Comparison of ENCODE assay signal across 2 cellular contexts in the genomic region with DNA sequence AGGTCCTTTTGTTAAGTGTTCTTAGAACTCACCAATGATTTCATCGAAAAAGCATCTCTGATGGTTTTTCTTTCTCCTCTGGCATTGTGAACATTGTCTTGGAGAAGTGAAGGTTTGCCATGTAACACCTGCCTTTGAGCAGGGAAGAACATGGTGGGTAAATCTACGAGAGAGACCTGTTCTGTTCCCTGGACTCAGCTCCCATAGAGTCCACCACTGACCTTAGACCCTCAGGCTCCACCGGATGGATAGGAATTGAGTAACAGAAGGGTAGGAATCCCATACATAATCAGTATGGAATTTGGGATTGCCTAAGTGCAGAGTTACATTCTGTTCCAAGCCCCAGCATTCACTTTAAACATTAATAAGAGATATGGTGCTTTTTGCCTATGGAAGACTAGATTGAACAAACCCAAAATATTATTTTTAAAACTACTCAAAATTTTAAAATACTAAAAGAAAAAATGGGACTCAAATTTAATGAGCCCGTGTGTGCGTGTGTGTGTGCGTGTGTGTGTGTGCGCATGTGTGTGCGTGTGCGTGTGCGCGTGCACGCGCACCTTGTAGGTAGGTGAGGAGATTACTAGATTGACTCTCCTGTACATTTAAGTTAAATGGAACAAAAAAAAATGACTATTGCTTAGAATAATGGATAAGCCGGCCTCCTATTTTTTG.
TF ChIP-seq lines count a peak whose summit lies in the region.

No MANE protein-coding gene starts in this region.

TF ChIP-seq in HEK293, 187 proteins besides CTCF, POLR2A, EP300 and RAD21 (continued from another document):
- TF ChIP-seq, protein P1, sequence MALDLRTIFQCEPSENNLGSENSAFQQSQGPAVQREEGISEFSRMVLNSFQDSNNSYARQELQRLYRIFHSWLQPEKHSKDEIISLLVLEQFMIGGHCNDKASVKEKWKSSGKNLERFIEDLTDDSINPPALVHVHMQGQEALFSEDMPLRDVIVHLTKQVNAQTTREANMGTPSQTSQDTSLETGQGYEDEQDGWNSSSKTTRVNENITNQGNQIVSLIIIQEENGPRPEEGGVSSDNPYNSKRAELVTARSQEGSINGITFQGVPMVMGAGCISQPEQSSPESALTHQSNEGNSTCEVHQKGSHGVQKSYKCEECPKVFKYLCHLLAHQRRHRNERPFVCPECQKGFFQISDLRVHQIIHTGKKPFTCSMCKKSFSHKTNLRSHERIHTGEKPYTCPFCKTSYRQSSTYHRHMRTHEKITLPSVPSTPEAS (tag by site-specific recombination; IDR thresholded peaks at IDR 0.05) = peak; percentile 53
- TF ChIP-seq HOXD13 (CRISPR knock-in tag; IDR thresholded peaks at IDR 0.05; ENCODE audit: borderline replicate concordance) (no peak), ZSCAN30 (tag by site-specific recombination; IDR thresholded peaks at IDR 0.05) (no peak), TRIM28 (IDR thresholded peaks at IDR 0.05; ENCODE audit: borderline replicate concordance, low read length) (no peak), ZNF174 (tag by site-specific recombination; IDR thresholded peaks at IDR 0.05) (no peak)
- TF ChIP-seq, protein P2, sequence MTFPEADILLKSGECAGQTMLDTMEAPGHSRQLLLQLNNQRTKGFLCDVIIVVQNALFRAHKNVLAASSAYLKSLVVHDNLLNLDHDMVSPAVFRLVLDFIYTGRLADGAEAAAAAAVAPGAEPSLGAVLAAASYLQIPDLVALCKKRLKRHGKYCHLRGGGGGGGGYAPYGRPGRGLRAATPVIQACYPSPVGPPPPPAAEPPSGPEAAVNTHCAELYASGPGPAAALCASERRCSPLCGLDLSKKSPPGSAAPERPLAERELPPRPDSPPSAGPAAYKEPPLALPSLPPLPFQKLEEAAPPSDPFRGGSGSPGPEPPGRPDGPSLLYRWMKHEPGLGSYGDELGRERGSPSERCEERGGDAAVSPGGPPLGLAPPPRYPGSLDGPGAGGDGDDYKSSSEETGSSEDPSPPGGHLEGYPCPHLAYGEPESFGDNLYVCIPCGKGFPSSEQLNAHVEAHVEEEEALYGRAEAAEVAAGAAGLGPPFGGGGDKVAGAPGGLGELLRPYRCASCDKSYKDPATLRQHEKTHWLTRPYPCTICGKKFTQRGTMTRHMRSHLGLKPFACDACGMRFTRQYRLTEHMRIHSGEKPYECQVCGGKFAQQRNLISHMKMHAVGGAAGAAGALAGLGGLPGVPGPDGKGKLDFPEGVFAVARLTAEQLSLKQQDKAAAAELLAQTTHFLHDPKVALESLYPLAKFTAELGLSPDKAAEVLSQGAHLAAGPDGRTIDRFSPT (tag by site-specific recombination; IDR thresholded peaks at IDR 0.05) = no peak

TF ChIP-seq in WTC11, 78 proteins besides CTCF, POLR2A, EP300 and RAD21 (continued from another document):
- TF ChIP-seq, protein P3, sequence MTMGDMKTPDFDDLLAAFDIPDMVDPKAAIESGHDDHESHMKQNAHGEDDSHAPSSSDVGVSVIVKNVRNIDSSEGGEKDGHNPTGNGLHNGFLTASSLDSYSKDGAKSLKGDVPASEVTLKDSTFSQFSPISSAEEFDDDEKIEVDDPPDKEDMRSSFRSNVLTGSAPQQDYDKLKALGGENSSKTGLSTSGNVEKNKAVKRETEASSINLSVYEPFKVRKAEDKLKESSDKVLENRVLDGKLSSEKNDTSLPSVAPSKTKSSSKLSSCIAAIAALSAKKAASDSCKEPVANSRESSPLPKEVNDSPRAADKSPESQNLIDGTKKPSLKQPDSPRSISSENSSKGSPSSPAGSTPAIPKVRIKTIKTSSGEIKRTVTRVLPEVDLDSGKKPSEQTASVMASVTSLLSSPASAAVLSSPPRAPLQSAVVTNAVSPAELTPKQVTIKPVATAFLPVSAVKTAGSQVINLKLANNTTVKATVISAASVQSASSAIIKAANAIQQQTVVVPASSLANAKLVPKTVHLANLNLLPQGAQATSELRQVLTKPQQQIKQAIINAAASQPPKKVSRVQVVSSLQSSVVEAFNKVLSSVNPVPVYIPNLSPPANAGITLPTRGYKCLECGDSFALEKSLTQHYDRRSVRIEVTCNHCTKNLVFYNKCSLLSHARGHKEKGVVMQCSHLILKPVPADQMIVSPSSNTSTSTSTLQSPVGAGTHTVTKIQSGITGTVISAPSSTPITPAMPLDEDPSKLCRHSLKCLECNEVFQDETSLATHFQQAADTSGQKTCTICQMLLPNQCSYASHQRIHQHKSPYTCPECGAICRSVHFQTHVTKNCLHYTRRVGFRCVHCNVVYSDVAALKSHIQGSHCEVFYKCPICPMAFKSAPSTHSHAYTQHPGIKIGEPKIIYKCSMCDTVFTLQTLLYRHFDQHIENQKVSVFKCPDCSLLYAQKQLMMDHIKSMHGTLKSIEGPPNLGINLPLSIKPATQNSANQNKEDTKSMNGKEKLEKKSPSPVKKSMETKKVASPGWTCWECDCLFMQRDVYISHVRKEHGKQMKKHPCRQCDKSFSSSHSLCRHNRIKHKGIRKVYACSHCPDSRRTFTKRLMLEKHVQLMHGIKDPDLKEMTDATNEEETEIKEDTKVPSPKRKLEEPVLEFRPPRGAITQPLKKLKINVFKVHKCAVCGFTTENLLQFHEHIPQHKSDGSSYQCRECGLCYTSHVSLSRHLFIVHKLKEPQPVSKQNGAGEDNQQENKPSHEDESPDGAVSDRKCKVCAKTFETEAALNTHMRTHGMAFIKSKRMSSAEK (CRISPR knock-in tag; IDR thresholded peaks at IDR 0.05; ENCODE audit: borderline replicate concordance) = no peak
- no peak for TF ChIP-seq ATF1 (CRISPR knock-in tag; IDR thresholded peaks at IDR 0.05)
- TF ChIP-seq KAT7 (CRISPR knock-in tag; IDR thresholded peaks at IDR 0.05; ENCODE audit: borderline replicate concordance) = no peak
- TF ChIP-seq, protein P4, sequence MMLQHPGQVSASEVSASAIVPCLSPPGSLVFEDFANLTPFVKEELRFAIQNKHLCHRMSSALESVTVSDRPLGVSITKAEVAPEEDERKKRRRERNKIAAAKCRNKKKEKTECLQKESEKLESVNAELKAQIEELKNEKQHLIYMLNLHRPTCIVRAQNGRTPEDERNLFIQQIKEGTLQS (CRISPR knock-in tag; conservative IDR thresholded peaks at IDR 0.05) = no peak
- TF ChIP-seq ZNF219 (CRISPR knock-in tag; IDR thresholded peaks at IDR 0.05; ENCODE audit: borderline replicate concordance) = no peak
- TF ChIP-seq FOXJ3 (CRISPR knock-in tag; IDR thresholded peaks at IDR 0.05; ENCODE audit: borderline replicate concordance) = no peak
- TF ChIP-seq SP1 (CRISPR knock-in tag; conservative IDR thresholded peaks at IDR 0.05) = no peak
- TF ChIP-seq, protein P5, sequence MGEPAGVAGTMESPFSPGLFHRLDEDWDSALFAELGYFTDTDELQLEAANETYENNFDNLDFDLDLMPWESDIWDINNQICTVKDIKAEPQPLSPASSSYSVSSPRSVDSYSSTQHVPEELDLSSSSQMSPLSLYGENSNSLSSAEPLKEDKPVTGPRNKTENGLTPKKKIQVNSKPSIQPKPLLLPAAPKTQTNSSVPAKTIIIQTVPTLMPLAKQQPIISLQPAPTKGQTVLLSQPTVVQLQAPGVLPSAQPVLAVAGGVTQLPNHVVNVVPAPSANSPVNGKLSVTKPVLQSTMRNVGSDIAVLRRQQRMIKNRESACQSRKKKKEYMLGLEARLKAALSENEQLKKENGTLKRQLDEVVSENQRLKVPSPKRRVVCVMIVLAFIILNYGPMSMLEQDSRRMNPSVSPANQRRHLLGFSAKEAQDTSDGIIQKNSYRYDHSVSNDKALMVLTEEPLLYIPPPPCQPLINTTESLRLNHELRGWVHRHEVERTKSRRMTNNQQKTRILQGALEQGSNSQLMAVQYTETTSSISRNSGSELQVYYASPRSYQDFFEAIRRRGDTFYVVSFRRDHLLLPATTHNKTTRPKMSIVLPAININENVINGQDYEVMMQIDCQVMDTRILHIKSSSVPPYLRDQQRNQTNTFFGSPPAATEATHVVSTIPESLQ (CRISPR knock-in tag; IDR thresholded peaks at IDR 0.05) = no peak
- TF ChIP-seq ZBTB21 (CRISPR knock-in tag; IDR thresholded peaks at IDR 0.05; ENCODE audit: borderline replicate concordance) = no peak
- no peak for TF ChIP-seq NFE2L1 (CRISPR knock-in tag; IDR thresholded peaks at IDR 0.05)
- TF ChIP-seq, protein P6, sequence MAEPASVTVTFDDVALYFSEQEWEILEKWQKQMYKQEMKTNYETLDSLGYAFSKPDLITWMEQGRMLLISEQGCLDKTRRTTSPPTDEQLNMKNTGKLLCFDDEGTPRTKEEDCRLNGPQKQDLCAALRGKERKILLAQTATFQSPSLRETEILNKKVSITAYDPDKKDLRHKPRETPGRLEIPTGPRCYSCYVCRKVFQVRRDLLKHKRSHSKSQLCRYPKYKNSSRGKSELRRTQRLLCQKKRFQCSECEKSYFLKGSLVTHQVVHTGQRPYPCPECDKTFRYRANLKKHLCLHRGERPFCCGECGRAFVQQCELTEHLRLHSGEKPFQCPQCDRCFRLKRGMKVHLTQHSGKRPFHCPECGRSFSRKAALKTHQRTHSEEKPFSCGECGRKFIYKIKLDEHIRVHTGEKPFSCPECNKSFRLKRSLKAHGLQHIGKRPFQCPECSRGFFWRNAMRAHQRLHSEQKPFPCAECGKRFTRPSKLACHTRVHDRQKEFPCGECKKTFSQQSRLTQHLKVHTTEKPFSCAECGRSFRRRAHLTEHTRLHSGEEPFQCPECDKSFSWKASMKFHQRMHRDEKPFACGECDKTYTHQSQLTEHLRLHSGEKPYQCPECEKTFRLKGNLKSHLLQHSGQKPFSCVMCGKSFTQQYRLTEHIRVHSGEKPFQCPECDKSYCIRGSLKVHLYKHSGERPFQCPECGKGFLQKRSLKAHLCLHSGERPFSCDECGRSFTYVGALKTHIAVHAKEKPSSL (CRISPR knock-in tag; conservative IDR thresholded peaks at IDR 0.05) = no peak
- TF ChIP-seq, protein P7, sequence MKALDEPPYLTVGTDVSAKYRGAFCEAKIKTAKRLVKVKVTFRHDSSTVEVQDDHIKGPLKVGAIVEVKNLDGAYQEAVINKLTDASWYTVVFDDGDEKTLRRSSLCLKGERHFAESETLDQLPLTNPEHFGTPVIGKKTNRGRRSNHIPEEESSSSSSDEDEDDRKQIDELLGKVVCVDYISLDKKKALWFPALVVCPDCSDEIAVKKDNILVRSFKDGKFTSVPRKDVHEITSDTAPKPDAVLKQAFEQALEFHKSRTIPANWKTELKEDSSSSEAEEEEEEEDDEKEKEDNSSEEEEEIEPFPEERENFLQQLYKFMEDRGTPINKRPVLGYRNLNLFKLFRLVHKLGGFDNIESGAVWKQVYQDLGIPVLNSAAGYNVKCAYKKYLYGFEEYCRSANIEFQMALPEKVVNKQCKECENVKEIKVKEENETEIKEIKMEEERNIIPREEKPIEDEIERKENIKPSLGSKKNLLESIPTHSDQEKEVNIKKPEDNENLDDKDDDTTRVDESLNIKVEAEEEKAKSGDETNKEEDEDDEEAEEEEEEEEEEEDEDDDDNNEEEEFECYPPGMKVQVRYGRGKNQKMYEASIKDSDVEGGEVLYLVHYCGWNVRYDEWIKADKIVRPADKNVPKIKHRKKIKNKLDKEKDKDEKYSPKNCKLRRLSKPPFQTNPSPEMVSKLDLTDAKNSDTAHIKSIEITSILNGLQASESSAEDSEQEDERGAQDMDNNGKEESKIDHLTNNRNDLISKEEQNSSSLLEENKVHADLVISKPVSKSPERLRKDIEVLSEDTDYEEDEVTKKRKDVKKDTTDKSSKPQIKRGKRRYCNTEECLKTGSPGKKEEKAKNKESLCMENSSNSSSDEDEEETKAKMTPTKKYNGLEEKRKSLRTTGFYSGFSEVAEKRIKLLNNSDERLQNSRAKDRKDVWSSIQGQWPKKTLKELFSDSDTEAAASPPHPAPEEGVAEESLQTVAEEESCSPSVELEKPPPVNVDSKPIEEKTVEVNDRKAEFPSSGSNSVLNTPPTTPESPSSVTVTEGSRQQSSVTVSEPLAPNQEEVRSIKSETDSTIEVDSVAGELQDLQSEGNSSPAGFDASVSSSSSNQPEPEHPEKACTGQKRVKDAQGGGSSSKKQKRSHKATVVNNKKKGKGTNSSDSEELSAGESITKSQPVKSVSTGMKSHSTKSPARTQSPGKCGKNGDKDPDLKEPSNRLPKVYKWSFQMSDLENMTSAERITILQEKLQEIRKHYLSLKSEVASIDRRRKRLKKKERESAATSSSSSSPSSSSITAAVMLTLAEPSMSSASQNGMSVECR (CRISPR knock-in tag; IDR thresholded peaks at IDR 0.05; ENCODE audit: borderline replicate concordance) = no peak
